8 cellular contexts compared by ENCODE assay signal in genomic region chr3:71010731-71011455, GRCh38.
DNase-seq lines count a peak whose midpoint lies in the region; ATAC-seq and TF ChIP-seq lines count a peak whose summit lies in the region.

No MANE protein-coding gene starts in this region.

- no peak for TF ChIP-seq POLR2A in erythroblast (IDR thresholded peaks at IDR 0.05; ENCODE audit: low read length)

- H3K79me2 ChIP-seq in osteoblast (ENCODE audit: insufficient read depth, low read length): peaks cover 88% of the 10 kb centered on the region

- no peaks in the 10 kb centered on the region for H3K27me3 ChIP-seq in osteoblast (ENCODE audit: insufficient read depth, low read length)

- H3K4me3 ChIP-seq in osteoblast (ENCODE audit: insufficient read depth, low read length): no peak overlapping the region

- intact Hi-C loops in left ventricle myocardium superior (cut with micrococcal nuclease): no loop called here

- no peak overlapping the region for H3K4me2 ChIP-seq in osteoblast (ENCODE audit: insufficient read depth, low read length)

- H3K27ac ChIP-seq in osteoblast (ENCODE audit: low read depth, low read length): peak overlapping the region; percentile 4

- no peaks in the 10 kb centered on the region for H3K9me3 ChIP-seq in osteoblast (ENCODE audit: low read depth, low read length)

- H4K20me1 ChIP-seq in osteoblast (ENCODE audit: insufficient read depth, low read length): peaks cover 12% of the 10 kb centered on the region

- ATAC-seq in GM19438 (IDR thresholded peaks at IDR 0.05; ENCODE audit: low read depth, unreplicated experiment): peak; percentile 66
- ATAC-seq in HG03457 (IDR thresholded peaks at IDR 0.05; ENCODE audit: unreplicated experiment): peak; percentile 72
- ATAC-seq in esophagus mucosa: no peak
- ATAC-seq in left ventricle myocardium superior: no peak

- H2AFZ ChIP-seq in osteoblast (ENCODE audit: low read length): no peak overlapping the region

- peak; percentile 48 for DNase-seq in activated T-cell treated with anti-CD3 and anti-CD28 coated beads, Interleukin-2, amount 50 U/mL, for 1 hour
- DNase-seq in osteoblast (ENCODE audit: insufficient read length, low spot score, missing footprints) (no peak), erythroblast (lab: John Stamatoyannopoulos, UW) (no peak), DMS53 treated with DMSO at 0.1 percent for 48 hours (lab: John Stamatoyannopoulos, UW; ENCODE audit: unreplicated experiment) (no peak), left ventricle myocardium superior (no peak)

- no peak for TF ChIP-seq CTCF in osteoblast (IDR thresholded peaks at IDR 0.05; ENCODE audit: extremely low read depth, low read depth, low read length)

- H3K4me1 ChIP-seq in osteoblast (ENCODE audit: insufficient read depth, low read length): peaks cover 26% of the 10 kb centered on the region

- peaks cover 45% of the 10 kb centered on the region for H3K36me3 ChIP-seq in osteoblast (ENCODE audit: insufficient read depth, low read length)

Comparison
In these comparisons a context has a peak if more than half of its experiments do, and no peak if none do; other contexts are left out.
1. ATAC-seq: peak in GM19438 (single experiment) and HG03457 (single experiment); none in esophagus mucosa (single experiment) and left ventricle myocardium superior (single experiment).